ENCODE assay signal across 28 cellular contexts in the genomic region with DNA sequence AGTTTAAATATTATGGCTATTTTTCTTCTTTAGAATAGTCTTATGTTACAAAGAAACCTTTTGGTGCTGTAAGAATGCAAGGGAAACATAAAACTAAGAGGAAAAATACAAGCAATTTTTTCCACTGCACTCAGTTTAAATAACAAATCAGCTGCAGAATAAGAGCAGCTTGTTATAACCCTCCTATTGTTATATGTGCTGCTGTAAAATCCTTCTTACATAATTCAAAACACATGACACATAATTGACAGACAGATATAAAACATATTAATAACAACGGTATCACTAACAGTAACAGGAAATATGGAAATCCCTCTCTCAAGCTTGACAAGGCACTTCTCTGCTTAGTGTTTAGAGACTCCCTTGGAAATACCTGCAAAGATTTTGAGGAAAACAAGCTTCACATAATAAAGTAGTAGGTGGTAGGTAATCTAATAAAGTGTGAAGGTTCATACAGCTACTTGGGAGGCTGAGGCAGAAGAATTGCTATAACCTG.
"Had no signal": no experiment of that assay in that cellular context is flagged by ENCODE, and none has a peak within 500 bp of the region (broad histone marks: within the 10 kb centered on the region; RNA-seq: fewer than 3 reads in every experiment).

No MANE protein-coding gene starts in this region.

- H3K79me2 ChIP-seq: parathyroid adenoma had no signal

- H3K27ac ChIP-seq: neural progenitor cell, ovary, parathyroid adenoma, psoas muscle, right lobe of liver, sigmoid colon, spleen, suprapubic skin, testis, tibial artery, transverse colon, upper lobe of right lung, uterus had no signal

- H3K27me3 ChIP-seq: ovary, right lobe of liver, sigmoid colon, spleen, suprapubic skin, testis, tibial artery, transverse colon, upper lobe of right lung, uterus had no signal

- FAIRE-seq: small intestine had no signal

- H3K9me3 ChIP-seq: ovary, psoas muscle, right lobe of liver, sigmoid colon, spleen, suprapubic skin, testis, tibial artery, transverse colon, upper lobe of right lung, uterus had no signal

- H3K4me3 ChIP-seq: neural progenitor cell, ovary, psoas muscle, right lobe of liver, sigmoid colon, spleen, suprapubic skin, testis, tibial artery, transverse colon, upper lobe of right lung, uterus had no signal

- H3K4me2 ChIP-seq: neural progenitor cell had no signal

- H3K4me1 ChIP-seq: neural progenitor cell, parathyroid adenoma, psoas muscle, right lobe of liver, sigmoid colon, spleen, suprapubic skin, testis, tibial artery, transverse colon, upper lobe of right lung, uterus had no signal

- H3K36me3 ChIP-seq: neural progenitor cell, ovary, right lobe of liver, sigmoid colon, spleen, suprapubic skin, tibial artery, transverse colon, upper lobe of right lung, uterus had no signal

- DNase-seq: naive thymus-derived CD8-positive, alpha-beta T cell; nephron progenitor cell; occipital lobe; ovary; posterior cingulate gyrus; psoas muscle; right cardiac atrium; right lobe of liver; sigmoid colon; small intestine; spleen; stimulated activated CD4-positive, alpha-beta T cell treated with anti-CD3 and anti-CD28 coated beads, Interleukin-12 subunit alpha, Interleukin-12 subunit beta, amount 100 ng/mL, for 4 hours; stimulated activated CD4-positive, alpha-beta T cell treated with anti-CD3 and anti-CD28 coated beads, Interleukin-1b, Interleukin-23, amount 100 ng/mL, for 48 hours; stimulated activated CD4-positive, alpha-beta T cell treated with anti-CD3 and anti-CD28 coated beads, Interleukin-4, amount 100 ng/mL, for 1 hour; stimulated activated CD4-positive, alpha-beta T cell treated with anti-CD3 and anti-CD28 coated beads, Interleukin-4, amount 100 ng/mL, for 4 hours; stimulated activated CD8-positive, alpha-beta memory T cell treated with anti-CD3 and anti-CD28 coated beads, Interleukin-4, amount 100 ng/mL, for 48 hours; stimulated activated naive CD4-positive, alpha-beta T cell; stimulated activated naive CD8-positive, alpha-beta T cell treated with anti-CD3 and anti-CD28 coated beads, Interleukin-15, amount 100 ng/mL, for 72 hours; stimulated activated naive CD8-positive, alpha-beta T cell treated with anti-CD3 and anti-CD28 coated beads, Interleukin-15, Interleukin-2, amounts not matched to agents 100 U/mL and 50 U/mL, for 24 hours; substantia nigra; testis; tibial artery; transverse colon; upper lobe of right lung; uterus had no signal

- H3K9ac ChIP-seq: neural progenitor cell, parathyroid adenoma had no signal

- H2AFZ ChIP-seq: neural progenitor cell, parathyroid adenoma had no signal
